ENCODE assay signal across 20 cellular contexts in the genomic region with DNA sequence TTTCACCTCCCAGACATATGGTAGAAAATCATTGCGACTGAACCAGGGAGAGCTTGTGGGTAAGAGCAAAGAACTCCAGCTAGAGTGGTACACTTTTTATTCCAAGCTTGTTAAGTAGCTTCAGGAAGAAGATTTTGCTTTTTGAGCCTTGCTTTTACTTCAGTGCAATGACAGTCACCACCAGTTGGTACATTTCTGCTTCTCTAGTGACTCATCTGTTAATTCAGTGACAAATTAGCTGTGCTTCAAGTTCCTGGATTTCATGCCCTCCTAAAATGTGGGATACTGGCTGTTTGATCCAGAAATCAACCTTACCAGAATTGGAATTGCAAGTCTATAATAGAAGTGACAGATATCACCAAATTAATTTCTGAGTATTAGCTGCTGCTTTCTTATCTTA.
"Had no signal": no experiment of that assay in that cellular context is flagged by ENCODE, and none has a peak within 500 bp of the region (broad histone marks: within the 10 kb centered on the region; RNA-seq: fewer than 3 reads in every experiment).

No MANE protein-coding gene starts in this region.

- H3K4me1 ChIP-seq: left lung, prostate gland had no signal

- H3K9me3 ChIP-seq: left lung, prostate gland, upper lobe of right lung had no signal

- H3K4me3 ChIP-seq: left lung, prostate gland, upper lobe of right lung had no signal

- H3K27ac ChIP-seq: left lung, prostate gland, upper lobe of right lung had no signal

- DNase-seq: activated CD4-positive, alpha-beta T cell treated with anti-CD3 and anti-CD28 coated beads, Interleukin-2, amount 10 ng/mL, durations not matched to agents 7 days and 5 days; activated CD8-positive, alpha-beta T cell treated with anti-CD3 and anti-CD28 coated beads, Interleukin-2, amount 10 ng/mL, durations not matched to agents 7 days and 5 days; activated naive CD4-positive, alpha-beta T cell treated with Interleukin-2 at 50 U/mL for 16 hours; activated naive CD8-positive, alpha-beta T cell treated with anti-CD3 and anti-CD28 coated beads, Interleukin-2, amount 10 ng/mL, durations not matched to agents 7 days and 5 days; activated T-cell treated with anti-CD3 and anti-CD28 coated beads, Interleukin-2, amount 50 U/mL, for 24 hours; amygdala; endodermal cell; erythroblast; foreskin melanocyte; left lung; mammary epithelial cell; naive thymus-derived CD4-positive, alpha-beta T cell; stimulated activated CD8-positive, alpha-beta memory T cell treated with anti-CD3 and anti-CD28 coated beads, Interleukin-4, amount 100 ng/mL, for 48 hours; stimulated activated naive CD4-positive, alpha-beta T cell; T-cell; T-helper 9 cell; upper lobe of right lung had no signal

- H3K36me3 ChIP-seq: left lung, prostate gland, upper lobe of right lung had no signal

- H3K27me3 ChIP-seq: left lung, upper lobe of right lung had no signal

- FAIRE-seq: keratinocyte had no signal

- ATAC-seq: activated CD4-positive, CD25-positive, alpha-beta regulatory T cell treated with anti-CD3 and anti-CD28 coated beads, Interleukin-2, amount 50 U/mL, for 24 hours; activated CD8-positive, alpha-beta T cell treated with anti-CD3 and anti-CD28 coated beads, Interleukin-2, amount 10 ng/mL, durations not matched to agents 7 days and 5 days; left lung; naive thymus-derived CD4-positive, alpha-beta T cell; T-cell; upper lobe of right lung had no signal
